Comparison of ENCODE assay signal across 1 cellular context in the genomic region with DNA sequence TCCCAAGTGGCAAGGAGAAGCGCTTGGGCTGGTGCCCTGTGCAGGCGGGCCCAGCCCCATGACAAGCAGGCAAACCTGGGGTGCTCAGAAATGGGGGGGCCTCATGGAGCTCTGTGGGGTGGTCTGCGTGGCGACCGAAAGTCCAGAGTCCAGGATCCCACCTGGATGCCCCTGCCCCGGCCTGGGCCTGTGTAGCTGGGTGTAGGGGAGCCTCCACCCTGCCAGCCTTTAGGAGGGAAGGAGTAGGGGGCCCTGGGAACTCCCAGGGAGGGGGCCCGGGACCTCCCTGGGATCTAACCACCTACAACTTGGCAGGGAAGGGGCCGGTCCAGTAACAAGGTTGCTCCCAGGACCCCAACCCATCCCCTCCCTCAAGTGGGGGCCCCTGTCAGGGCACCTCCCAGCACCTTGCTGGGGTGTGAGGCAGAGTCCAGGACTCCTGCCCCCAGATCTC.
TF ChIP-seq lines count a peak whose summit lies in the region.

No MANE protein-coding gene starts in this region.

TF ChIP-seq in H1, 55 proteins besides CTCF, POLR2A, EP300 and RAD21:
- TF ChIP-seq, protein P1, sequence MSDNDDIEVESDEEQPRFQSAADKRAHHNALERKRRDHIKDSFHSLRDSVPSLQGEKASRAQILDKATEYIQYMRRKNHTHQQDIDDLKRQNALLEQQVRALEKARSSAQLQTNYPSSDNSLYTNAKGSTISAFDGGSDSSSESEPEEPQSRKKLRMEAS (IDR thresholded peaks at IDR 0.05): no peak
- TF ChIP-seq KDM4A (IDR thresholded peaks at IDR 0.05; ENCODE audit: low read depth, low read length, severe bottlenecking) (no peak), CEBPB (IDR thresholded peaks at IDR 0.05; ENCODE audit: low read depth, low read length) (no peak), BRCA1 (IDR thresholded peaks at IDR 0.05; ENCODE audit: low read depth, low read length) (no peak), FOSL1 (IDR thresholded peaks at IDR 0.05; ENCODE audit: insufficient read depth, low read depth, low read length) (no peak), RNF2 (IDR thresholded peaks at IDR 0.05; ENCODE audit: borderline replicate concordance, low read depth, low read length, missing control alignments, poor library complexity, severe bottlenecking) (no peak), TBP (IDR thresholded peaks at IDR 0.05; ENCODE audit: low read depth, low read length) (no peak), SIN3A (conservative IDR thresholded peaks at IDR 0.05 in 1 of 2, IDR thresholded peaks at IDR 0.05 in 1 of 2; ENCODE audit: low read depth in 1 of 2, low read length in 2 of 2) (no peak), CTBP2 (IDR thresholded peaks at IDR 0.05; ENCODE audit: borderline replicate concordance, insufficient read depth, insufficient read length, low read length) (no peak), SRF (IDR thresholded peaks at IDR 0.05; ENCODE audit: low read depth, low read length) (no peak), ZNF274 (IDR thresholded peaks at IDR 0.05; ENCODE audit: borderline replicate concordance, extremely low read depth, low read length) (no peak), POLR2AphosphoS5 (IDR thresholded peaks at IDR 0.05; ENCODE audit: low read depth, low read length) (no peak), HDAC2 (IDR thresholded peaks at IDR 0.05; ENCODE audit: borderline replicate concordance in 1 of 2, low read depth in 2 of 2, low read length in 2 of 2) (no peak)
- TF ChIP-seq, protein P2, sequence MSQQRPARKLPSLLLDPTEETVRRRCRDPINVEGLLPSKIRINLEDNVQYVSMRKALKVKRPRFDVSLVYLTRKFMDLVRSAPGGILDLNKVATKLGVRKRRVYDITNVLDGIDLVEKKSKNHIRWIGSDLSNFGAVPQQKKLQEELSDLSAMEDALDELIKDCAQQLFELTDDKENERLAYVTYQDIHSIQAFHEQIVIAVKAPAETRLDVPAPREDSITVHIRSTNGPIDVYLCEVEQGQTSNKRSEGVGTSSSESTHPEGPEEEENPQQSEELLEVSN (IDR thresholded peaks at IDR 0.05): no peak
